25 cellular contexts compared by ENCODE assay signal in the genomic region with DNA sequence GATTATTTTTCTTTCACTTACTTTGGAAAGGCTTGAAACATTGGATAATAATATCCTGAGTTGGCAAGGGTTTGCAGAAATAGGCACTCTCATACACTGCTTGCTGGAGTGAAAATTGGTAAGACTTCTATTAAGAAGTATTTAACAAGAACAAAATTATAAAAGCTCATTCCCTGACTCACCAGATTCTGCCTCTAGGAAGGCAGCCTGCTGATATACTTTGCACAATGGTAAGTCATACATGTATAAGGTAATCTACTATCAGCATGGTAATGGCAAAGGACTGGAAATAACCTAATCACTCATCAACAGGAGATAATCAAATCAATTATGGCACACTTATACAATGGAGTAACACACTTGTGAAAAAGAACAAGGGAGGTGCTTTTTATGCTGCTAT.
DNase-seq lines count a peak whose midpoint lies in the region; ATAC-seq and TF ChIP-seq lines count a peak whose summit lies in the region.
"Had no signal": no experiment of that assay in that cellular context is flagged by ENCODE, and none has a peak within 500 bp of the region (broad histone marks: within the 10 kb centered on the region; RNA-seq: fewer than 3 reads in every experiment).

No MANE protein-coding gene starts in this region.

- DNase-seq in left ventricle myocardium superior, result no peak
- DNase-seq in Right ventricle myocardium inferior (ENCODE audit: missing footprints), result no peak
- no peak for DNase-seq in sciatic nerve (ENCODE audit: low spot score)
- no peak for DNase-seq in head of caudate nucleus
- no peak for DNase-seq in right lobe of liver
- no peak for DNase-seq in effector CD8-positive, alpha-beta T cell (lab: John Stamatoyannopoulos, UW)
- DNase-seq: activated CD4-positive, alpha-beta T cell treated with anti-CD3 and anti-CD28 coated beads for 1 hour; effector CD4-positive, alpha-beta T cell; GOT3; immature natural killer cell; NCI-H1105 treated with DMSO at 0.1 percent for 48 hours; NCI-H510A; nephron progenitor cell; RPMI8226; stimulated activated CD4-positive, alpha-beta T cell treated with anti-CD3 and anti-CD28 coated beads, Interleukin-15, amount 100 ng/mL, for 24 hours; T1000; uterus had no signal

- intact Hi-C loops in left ventricle myocardium superior (cut with micrococcal nuclease) (no loop called here), Right ventricle myocardium inferior (cut with DNase I) (no loop called here), sciatic nerve (cut with DNase I) (loop anchor here (10.0 kb wide), 1 partner anchor 48 kb away; no protein-coding TSS in a partner anchor), head of caudate nucleus (cut with DNase I) (no loop called here), right lobe of liver (cut with DNase I) (loop anchor here in 1 of 2 donors (10.0 kb wide), 1 partner anchor 48 kb away; no protein-coding TSS in a partner anchor)

- H3K27me3 ChIP-seq in gastroesophageal sphincter (no peaks in the 10 kb centered on the region), right lobe of liver (no peaks in the 10 kb centered on the region)
- H3K27me3 ChIP-seq: cardiac muscle cell, uterus had no signal

- TF ChIP-seq CTCF in gastroesophageal sphincter (IDR thresholded peaks at IDR 0.05) (no peak), right lobe of liver (IDR thresholded peaks at IDR 0.05) (no peak)

- H3K4me1 ChIP-seq in gastroesophageal sphincter (peaks cover 21 to 78% (median 30%) of the 10 kb centered on the region in 3 donors), right lobe of liver (no peaks in the 10 kb centered on the region)
- H3K4me1 ChIP-seq: A549, uterus had no signal

- no peak for TF ChIP-seq EP300 in gastroesophageal sphincter (IDR thresholded peaks at IDR 0.05)

- H3K27ac ChIP-seq in gastroesophageal sphincter (peak overlapping the region; percentile 67 to 97 (median 83)), right lobe of liver (no peak overlapping the region)
- H3K27ac ChIP-seq: A549, C4-2B, cardiac muscle cell had no signal

- ATAC-seq in left ventricle myocardium superior (peak; percentile 16), Right ventricle myocardium inferior (no peak), gastroesophageal sphincter (peak; percentile 60), sciatic nerve (peak; percentile 8), HG03354 (IDR thresholded peaks at IDR 0.05; ENCODE audit: poor library complexity, severe bottlenecking, unreplicated experiment) (no peak), right lobe of liver (no peak)
- ATAC-seq: A549; activated naive CD4-positive, alpha-beta T cell treated with anti-CD3 and anti-CD28 coated beads, Interleukin-2, amount 50 U/mL, for 72 hours; HepG2; stimulated activated effector memory CD8-positive, alpha-beta T cell treated with anti-CD3 and anti-CD28 coated beads, Interleukin-12 subunit alpha, Interleukin-12 subunit beta, amount 100 ng/mL, for 72 hours had no signal

- H3K4me3 ChIP-seq in gastroesophageal sphincter (no peak overlapping the region), right lobe of liver (no peak overlapping the region)
- H3K4me3 ChIP-seq: A549, cardiac muscle cell, uterus had no signal

- H3K9me3 ChIP-seq in gastroesophageal sphincter (no peaks in the 10 kb centered on the region), right lobe of liver (no peaks in the 10 kb centered on the region)
- H3K9me3 ChIP-seq: A549, uterus had no signal

- no peak for TF ChIP-seq POLR2A in gastroesophageal sphincter (IDR thresholded peaks at IDR 0.05)
- TF ChIP-seq POLR2A in right lobe of liver (IDR thresholded peaks at IDR 0.05), result no peak

- no peaks in the 10 kb centered on the region for H3K36me3 ChIP-seq in gastroesophageal sphincter
- no peaks in the 10 kb centered on the region for H3K36me3 ChIP-seq in right lobe of liver
- H3K36me3 ChIP-seq: cardiac muscle cell, uterus had no signal

Comparison
In these comparisons a context has a peak if more than half of its experiments do, and no peak if none do; other contexts are left out.
1. ATAC-seq: peak in left ventricle myocardium superior (single experiment), gastroesophageal sphincter (single experiment) and sciatic nerve (single experiment); none in Right ventricle myocardium inferior (single experiment), HG03354 (single experiment) and right lobe of liver (0 of 4).
2. H3K27ac ChIP-seq: peak in gastroesophageal sphincter (4 of 4); none in right lobe of liver (0 of 3).